15 cellular contexts compared by ENCODE assay signal in genomic region chr10:22629126-22629525, GRCh38.
DNase-seq lines count a peak whose midpoint lies in the region; ATAC-seq, FAIRE-seq and TF ChIP-seq lines count a peak whose summit lies in the region.
"Had no signal": no experiment of that assay in that cellular context is flagged by ENCODE, and none has a peak within 500 bp of the region (broad histone marks: within the 10 kb centered on the region; RNA-seq: fewer than 3 reads in every experiment).

No MANE protein-coding gene starts in this region.

- H3K4me2 ChIP-seq in Loucy (ENCODE audit: low read depth, low read length, poor library complexity, severe bottlenecking) (peak overlapping the region; percentile 35), astrocyte (ENCODE audit: low read length) (no peak overlapping the region)

- TF ChIP-seq CTCF in Loucy (conservative IDR thresholded peaks at IDR 0.05; ENCODE audit: low read length): no peak
- no peak for TF ChIP-seq CTCF in astrocyte (IDR thresholded peaks at IDR 0.05; ENCODE audit: insufficient read depth, low read depth, low read length)
- no peak for TF ChIP-seq CTCF in spleen (IDR thresholded peaks at IDR 0.05 in 8 of 11, conservative IDR thresholded peaks at IDR 0.05 in 3 of 11)

- no peak overlapping the region for H3K9ac ChIP-seq in Loucy (ENCODE audit: low read depth, low read length, poor library complexity, severe bottlenecking)
- no peak overlapping the region for H3K9ac ChIP-seq in astrocyte (ENCODE audit: low read length)

- H3K27ac ChIP-seq in astrocyte (ENCODE audit: low read depth, low read length) (no peak overlapping the region), spleen (peak overlapping the region; percentile 74 to 89 (median 84))
- H3K27ac ChIP-seq: prostate gland had no signal

- H3K36me3 ChIP-seq in Loucy (ENCODE audit: insufficient read depth, low read length): no peaks in the 10 kb centered on the region
- no peaks in the 10 kb centered on the region for H3K36me3 ChIP-seq in astrocyte (ENCODE audit: insufficient read depth, low read length)
- no peaks in the 10 kb centered on the region for H3K36me3 ChIP-seq in spleen
- H3K36me3 ChIP-seq: prostate gland had no signal

- TF ChIP-seq POLR2A in spleen (IDR thresholded peaks at IDR 0.05): no peak

- no peaks in the 10 kb centered on the region for H3K27me3 ChIP-seq in Loucy (ENCODE audit: insufficient read depth, low read length, poor library complexity, severe bottlenecking)
- H3K27me3 ChIP-seq in astrocyte (ENCODE audit: insufficient read depth, low read length): no peaks in the 10 kb centered on the region
- H3K27me3 ChIP-seq in spleen (replicated peaks in 1 of 7): no peaks in the 10 kb centered on the region

- no peaks in the 10 kb centered on the region for H3K27me3 Mint-ChIP-seq in activated CD4-positive, alpha-beta T cell treated with anti-CD3 and anti-CD28 coated beads for 36 hours
- no peaks in the 10 kb centered on the region for H3K27me3 Mint-ChIP-seq in astrocyte (ENCODE audit: low read depth, unreplicated experiment)

- H4K20me1 ChIP-seq in Loucy (ENCODE audit: insufficient read depth, low read length, poor library complexity, severe bottlenecking): peaks cover 80% of the 10 kb centered on the region
- peaks cover 12% of the 10 kb centered on the region for H4K20me1 ChIP-seq in astrocyte (ENCODE audit: insufficient read depth, low read length)

- H3K27ac Mint-ChIP-seq in activated CD4-positive, alpha-beta T cell treated with anti-CD3 and anti-CD28 coated beads for 36 hours: peak overlapping the region; percentile 88
- peak overlapping the region; percentile 55 for H3K27ac Mint-ChIP-seq in astrocyte (ENCODE audit: unreplicated experiment)

- peaks cover 94% of the 10 kb centered on the region for H3K4me1 Mint-ChIP-seq in activated CD4-positive, alpha-beta T cell treated with anti-CD3 and anti-CD28 coated beads for 36 hours
- H3K4me1 Mint-ChIP-seq in astrocyte (ENCODE audit: low read depth, unreplicated experiment): peaks cover 66% of the 10 kb centered on the region

- H2AFZ ChIP-seq in Loucy (ENCODE audit: low read length): no peak overlapping the region
- no peak overlapping the region for H2AFZ ChIP-seq in astrocyte (ENCODE audit: low read depth, low read length)

- POLR2A ChIA-PET in activated CD4-positive, alpha-beta T cell treated with anti-CD3 and anti-CD28 coated beads for 36 hours (lab: Charles Lee): interaction anchor here (0.8 to 1.8 kb wide), 2 partner anchors 53 to 58 kb away, joined by 9 to 16 read pairs; no protein-coding TSS in a partner anchor

- no peaks in the 10 kb centered on the region for H3K9me2 ChIP-seq in Loucy (replicated peaks; ENCODE audit: low read depth, low read length)

- H3K4me3 Mint-ChIP-seq in activated CD4-positive, alpha-beta T cell treated with anti-CD3 and anti-CD28 coated beads for 36 hours: peak overlapping the region; percentile 36
- peak overlapping the region; percentile 4 for H3K4me3 Mint-ChIP-seq in astrocyte (ENCODE audit: unreplicated experiment)

- H3K79me2 ChIP-seq in Loucy (ENCODE audit: insufficient read depth, low read length): peaks cover 98% of the 10 kb centered on the region
- H3K79me2 ChIP-seq in astrocyte (ENCODE audit: insufficient read depth, low read length): peaks cover 72% of the 10 kb centered on the region

- no peak for DNase-seq in activated CD4-positive, alpha-beta T cell treated with anti-CD3 and anti-CD28 coated beads for 36 hours
- no peak for DNase-seq in activated CD4-positive, alpha-beta T cell treated with anti-CD3 and anti-CD28 coated beads, Interleukin-2, amount 50 U/mL, for 1 hour
- no peak for DNase-seq in astrocyte (ENCODE audit: low read depth)
- no peak for DNase-seq in spleen
- DNase-seq in NCI-H1930 (lab: John Stamatoyannopoulos, UW): no peak
- no peak for DNase-seq in NCI-H526 treated with DMSO at 0.1 percent for 48 hours (lab: John Stamatoyannopoulos, UW)
- DNase-seq: 8988T; DND-41; NCI-H1048; Right ventricle myocardium superior; stimulated activated CD4-positive, alpha-beta T cell treated with anti-CD3 and anti-CD28 coated beads, Interleukin-4, amount 100 ng/mL, for 1 hour had no signal

- peaks cover 77% of the 10 kb centered on the region for H3K4me1 ChIP-seq in Loucy (ENCODE audit: insufficient read depth, low read length, poor library complexity, severe bottlenecking)
- H3K4me1 ChIP-seq in astrocyte (ENCODE audit: insufficient read depth, low read length): peaks cover 41% of the 10 kb centered on the region
- peaks cover 71 to 100% (median 99%) of the 10 kb centered on the region in 6 donors for H3K4me1 ChIP-seq in spleen
- H3K4me1 ChIP-seq: prostate gland had no signal

- H3F3A ChIP-seq in Loucy (ENCODE audit: low read depth): 0 out of 2 replicates have a peak, but pooled peaks cover 7% of the 10 kb centered on the region

- H3K9me3 ChIP-seq in Loucy (ENCODE audit: insufficient read depth, low read depth, low read length) (no peaks in the 10 kb centered on the region), astrocyte (ENCODE audit: insufficient read depth, low read depth, low read length) (no peaks in the 10 kb centered on the region), spleen (no peaks in the 10 kb centered on the region)
- H3K9me3 ChIP-seq: prostate gland had no signal

- CTCF ChIA-PET in activated CD4-positive, alpha-beta T cell treated with anti-CD3 and anti-CD28 coated beads for 36 hours (lab: Charles Lee): interaction anchor here (0.8 to 4.9 kb wide), 9 partner anchors 8 to 55 kb away, joined by 3 to 26 read pairs (median 4); no protein-coding TSS in a partner anchor

- peaks cover 17% of the 10 kb centered on the region for H3K36me3 Mint-ChIP-seq in activated CD4-positive, alpha-beta T cell treated with anti-CD3 and anti-CD28 coated beads for 36 hours (ENCODE audit: low read depth)
- no peaks in the 10 kb centered on the region for H3K36me3 Mint-ChIP-seq in astrocyte (ENCODE audit: low read depth, unreplicated experiment)

- no peaks in the 10 kb centered on the region for H3K9me3 Mint-ChIP-seq in activated CD4-positive, alpha-beta T cell treated with anti-CD3 and anti-CD28 coated beads for 36 hours (ENCODE audit: low read depth)
- H3K9me3 Mint-ChIP-seq in astrocyte (ENCODE audit: unreplicated experiment): peaks cover 1% of the 10 kb centered on the region

- 55 to 80% (median 72%) methylated on average over 2 of the region's 2 CpGs for WGBS in spleen, 5 donors

- intact Hi-C loops in activated CD4-positive, alpha-beta T cell treated with anti-CD3 and anti-CD28 coated beads for 36 hours (cut with DNase I, micrococcal nuclease): loop anchor here in 1 of 2 experiments (1.0 kb wide), 1 partner anchor 9 kb away; no protein-coding TSS in a partner anchor
- intact Hi-C loops in spleen (cut with DNase I; ENCODE audit: low total_unique reads): no loop called here

- H3K4me3 ChIP-seq in Loucy (ENCODE audit: low read length, poor library complexity, severe bottlenecking) (no peak overlapping the region), astrocyte (ENCODE audit: insufficient read depth, low read depth, low read length) (no peak overlapping the region), spleen (no peak overlapping the region)
- H3K4me3 ChIP-seq: prostate gland had no signal

- no peak for FAIRE-seq in astrocyte (lab: Jason Lieb, UNC)
- FAIRE-seq: endometrium had no signal

- no peak for ATAC-seq in activated CD4-positive, alpha-beta T cell treated with anti-CD3 and anti-CD28 coated beads for 36 hours
- ATAC-seq in activated CD4-positive, CD25-positive, alpha-beta regulatory T cell treated with anti-CD3 and anti-CD28 coated beads, Interleukin-2, amount 50 U/mL, for 24 hours: no peak
